In genomic region chr4:61638600-61638999, GRCh38 we compare ENCODE assay signal across 19 cellular contexts.
"Had no signal": no experiment of that assay in that cellular context is flagged by ENCODE, and none has a peak within 500 bp of the region (broad histone marks: within the 10 kb centered on the region; RNA-seq: fewer than 3 reads in every experiment).

No MANE protein-coding gene starts in this region.

- H3K4me3 ChIP-seq: coronary artery, lung, right atrium auricular region, skin epidermis had no signal

- H3K27ac Mint-ChIP-seq: activated CD8-positive, alpha-beta memory T cell treated with anti-CD3 and anti-CD28 coated beads, Interleukin-2, amount 10 ng/mL, durations not matched to agents 7 days and 5 days; activated naive CD4-positive, alpha-beta T cell treated with anti-CD3 and anti-CD28 coated beads, Interleukin-2, amount 50 U/mL, for 72 hours; activated T-cell treated with anti-CD3 and anti-CD28 coated beads, Interleukin-2, amount 50 U/mL, for 24 hours; immature natural killer cell; naive B cell; stimulated activated effector memory CD8-positive, alpha-beta T cell treated with anti-CD3 and anti-CD28 coated beads, Interleukin-12 subunit alpha, Interleukin-12 subunit beta, amount 100 ng/mL, for 72 hours; type B pancreatic cell had no signal

- H3K4me1 Mint-ChIP-seq: activated CD8-positive, alpha-beta memory T cell treated with anti-CD3 and anti-CD28 coated beads, Interleukin-2, amount 10 ng/mL, durations not matched to agents 7 days and 5 days; immature natural killer cell; naive B cell; stimulated activated effector memory CD8-positive, alpha-beta T cell treated with anti-CD3 and anti-CD28 coated beads, Interleukin-12 subunit alpha, Interleukin-12 subunit beta, amount 100 ng/mL, for 72 hours had no signal

- H3K9me3 ChIP-seq: right atrium auricular region had no signal

- DNase-seq: activated CD4-positive, alpha-beta T cell treated with anti-CD3 and anti-CD28 coated beads, Interleukin-2, amount 50 U/mL, for 4 hours; activated CD8-positive, alpha-beta memory T cell treated with anti-CD3 and anti-CD28 coated beads, Interleukin-2, amount 10 ng/mL, durations not matched to agents 7 days and 5 days; activated effector memory CD4-positive, alpha-beta T cell treated with anti-CD3 and anti-CD28 coated beads, Interleukin-2, amount 50 U/mL, for 16 hours; activated T-cell treated with anti-CD3 and anti-CD28 coated beads, Interleukin-2, amount 50 U/mL, for 24 hours; anterior cingulate cortex; caudate nucleus; effector memory CD4-positive, alpha-beta T cell; immature natural killer cell; left cardiac atrium; naive B cell; substantia nigra had no signal

- H3K27me3 Mint-ChIP-seq: activated CD8-positive, alpha-beta memory T cell treated with anti-CD3 and anti-CD28 coated beads, Interleukin-2, amount 10 ng/mL, durations not matched to agents 7 days and 5 days; activated T-cell treated with anti-CD3 and anti-CD28 coated beads, Interleukin-2, amount 50 U/mL, for 24 hours; naive B cell; type B pancreatic cell had no signal

- ATAC-seq: activated CD8-positive, alpha-beta memory T cell treated with anti-CD3 and anti-CD28 coated beads, Interleukin-2, amount 10 ng/mL, durations not matched to agents 7 days and 5 days; activated naive CD4-positive, alpha-beta T cell treated with anti-CD3 and anti-CD28 coated beads, Interleukin-2, amount 50 U/mL, for 72 hours; left cardiac atrium; stimulated activated effector memory CD8-positive, alpha-beta T cell treated with anti-CD3 and anti-CD28 coated beads, Interleukin-12 subunit alpha, Interleukin-12 subunit beta, amount 100 ng/mL, for 72 hours had no signal

- H3K9me3 Mint-ChIP-seq: type B pancreatic cell had no signal

- H3K4me3 Mint-ChIP-seq: activated CD8-positive, alpha-beta memory T cell treated with anti-CD3 and anti-CD28 coated beads, Interleukin-2, amount 10 ng/mL, durations not matched to agents 7 days and 5 days; activated T-cell treated with anti-CD3 and anti-CD28 coated beads, Interleukin-2, amount 50 U/mL, for 24 hours; immature natural killer cell; naive B cell; stimulated activated effector memory CD8-positive, alpha-beta T cell treated with anti-CD3 and anti-CD28 coated beads, Interleukin-12 subunit alpha, Interleukin-12 subunit beta, amount 100 ng/mL, for 72 hours; type B pancreatic cell had no signal

- H3K27ac ChIP-seq: coronary artery, epithelial cell of prostate, right atrium auricular region, skin epidermis had no signal

- H3K4me1 ChIP-seq: right atrium auricular region had no signal

- H3K36me3 ChIP-seq: right atrium auricular region had no signal

- H3K27me3 ChIP-seq: right atrium auricular region had no signal
